Comparison of ENCODE assay signal across 19 cellular contexts in the genomic region with DNA sequence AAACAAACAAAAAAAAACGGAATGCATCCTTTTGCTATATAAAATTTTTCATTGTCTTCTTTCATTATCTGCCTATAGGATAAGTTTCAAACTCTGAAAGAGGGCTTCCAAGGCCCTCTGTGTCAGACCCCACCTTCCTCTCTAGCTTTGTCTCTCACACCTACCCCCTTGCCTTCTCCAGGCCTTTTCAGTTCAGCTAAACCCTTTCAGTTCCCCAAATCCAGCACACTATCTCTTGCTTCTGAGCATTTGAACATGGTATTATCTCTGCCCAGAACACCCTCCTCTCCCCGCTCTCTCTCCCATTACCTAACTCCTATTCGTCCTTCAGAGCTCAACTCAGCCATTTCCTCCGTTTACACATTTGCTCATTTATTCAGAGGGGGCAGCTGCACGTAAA.
"Had no signal": no experiment of that assay in that cellular context is flagged by ENCODE, and none has a peak within 500 bp of the region (broad histone marks: within the 10 kb centered on the region; RNA-seq: fewer than 3 reads in every experiment).

No MANE protein-coding gene starts in this region.

- H3K36me3 ChIP-seq: tibial artery had no signal

- H3K9me3 ChIP-seq: mucosa of descending colon, tibial artery had no signal

- H3K4me1 Mint-ChIP-seq: activated B cell treated with CpG ODN at 0.5 μM for 24 hours, naive B cell, neural crest cell had no signal

- FAIRE-seq: islet of Langerhans had no signal

- H3K27ac Mint-ChIP-seq: activated B cell treated with CpG ODN at 0.5 μM for 24 hours; activated CD4-positive, alpha-beta memory T cell treated with anti-CD3 and anti-CD28 coated beads for 36 hours; activated T-helper 1 cell treated with anti-CD3 and anti-CD28 coated beads, Interleukin-12 subunit alpha, Interleukin-12 subunit beta, Interleukin-2, Interleukin-4 antibody, amounts not matched to agents 30 ng/mL and 10 ng/mL and 1 ng/mL, durations not matched to agents 14 hours and 24 hours and 36 hours; effector memory CD8-positive, alpha-beta T cell; progenitor cell of endocrine pancreas had no signal

- H3K9me3 Mint-ChIP-seq: activated B cell treated with CpG ODN at 0.5 μM for 24 hours; activated CD4-positive, alpha-beta memory T cell treated with anti-CD3 and anti-CD28 coated beads for 36 hours; activated naive CD4-positive, alpha-beta T cell treated with anti-CD3 and anti-CD28 coated beads, Interleukin-2, amount 50 U/mL, for 72 hours; activated T-helper 1 cell treated with anti-CD3 and anti-CD28 coated beads, Interleukin-12 subunit alpha, Interleukin-12 subunit beta, Interleukin-2, Interleukin-4 antibody, amounts not matched to agents 30 ng/mL and 10 ng/mL and 1 ng/mL, durations not matched to agents 14 hours and 24 hours and 36 hours; effector memory CD8-positive, alpha-beta T cell; naive B cell; neural crest cell had no signal

- ATAC-seq: activated naive CD4-positive, alpha-beta T cell treated with anti-CD3 and anti-CD28 coated beads, Interleukin-2, amount 50 U/mL, for 72 hours; effector memory CD8-positive, alpha-beta T cell; left cardiac atrium; mucosa of descending colon had no signal

- H3K4me3 ChIP-seq: mucosa of descending colon, tibial artery had no signal

- H3K4me3 Mint-ChIP-seq: activated B cell treated with CpG ODN at 0.5 μM for 24 hours; activated CD4-positive, alpha-beta memory T cell treated with anti-CD3 and anti-CD28 coated beads for 36 hours; activated T-helper 1 cell treated with anti-CD3 and anti-CD28 coated beads, Interleukin-12 subunit alpha, Interleukin-12 subunit beta, Interleukin-2, Interleukin-4 antibody, amounts not matched to agents 30 ng/mL and 10 ng/mL and 1 ng/mL, durations not matched to agents 14 hours and 24 hours and 36 hours; effector memory CD8-positive, alpha-beta T cell; naive B cell; neural crest cell had no signal

- H3K36me3 Mint-ChIP-seq: activated CD4-positive, alpha-beta memory T cell treated with anti-CD3 and anti-CD28 coated beads for 36 hours; activated naive CD4-positive, alpha-beta T cell treated with anti-CD3 and anti-CD28 coated beads, Interleukin-2, amount 50 U/mL, for 72 hours; naive B cell had no signal

- H3K27ac ChIP-seq: tibial artery had no signal

- H3K4me1 ChIP-seq: tibial artery had no signal

- DNase-seq: activated B cell treated with CpG ODN at 0.5 μM for 24 hours; activated CD4-positive, alpha-beta memory T cell treated with anti-CD3 and anti-CD28 coated beads for 36 hours; activated CD4-positive, alpha-beta T cell treated with anti-CD3 and anti-CD28 coated beads for 4 hours; activated gamma-delta T cell treated with Interleukin-2 at 50 U/mL for 16 hours; activated T-cell treated with anti-CD3 and anti-CD28 coated beads for 4 hours; dermis blood vessel endothelial cell; effector memory CD8-positive, alpha-beta T cell; left cardiac atrium; mesenchymal stem cell; mucosa of descending colon; naive B cell; stimulated activated naive CD4-positive, alpha-beta T cell treated with Interleukin-2 at 50 U/mL for 16 hours; substantia nigra; tibial artery had no signal
